Comparison of ENCODE assay signal across 18 cellular contexts in genomic region chr10:14153570-14154055, GRCh38.
DNase-seq lines count a peak whose midpoint lies in the region; ATAC-seq, FAIRE-seq and TF ChIP-seq lines count a peak whose summit lies in the region.
"Had no signal": no experiment of that assay in that cellular context is flagged by ENCODE, and none has a peak within 500 bp of the region (broad histone marks: within the 10 kb centered on the region; RNA-seq: fewer than 3 reads in every experiment).

No MANE protein-coding gene starts in this region.

- CTCF ChIA-PET in MCF 10A (lab: Yijun Ruan, JAX) = interaction anchor here (0.5 kb wide), 1 partner anchor 541 kb away, joined by 3 read pairs; no protein-coding TSS in a partner anchor

- POLR2A ChIA-PET in MCF 10A (lab: Yijun Ruan, JAX) = interaction anchor here (0.7 kb wide), 1 partner anchor 396 kb away, joined by 3 read pairs; no protein-coding TSS in a partner anchor

- no peaks in the 10 kb centered on the region for H3K4me1 ChIP-seq in iPS DF 6.9 (ENCODE audit: control insufficient read depth, insufficient read depth, low read length)
- H3K4me1 ChIP-seq: vagina had no signal

- BruUV-seq in MCF 10A (replicated peaks; lab: Mats Ljungman, UMichigan) = no TSS peak

- no peak overlapping the region for H3K4me3 ChIP-seq in iPS DF 6.9 (ENCODE audit: low read length)
- H3K4me3 ChIP-seq: ovary, vagina had no signal

- no peaks in the 10 kb centered on the region for H3K27me3 ChIP-seq in iPS DF 6.9 (ENCODE audit: control insufficient read depth, insufficient read depth, low read length)
- H3K27me3 ChIP-seq: ovary, vagina had no signal

- H3K4me1 Mint-ChIP-seq in MCF 10A (ENCODE audit: insufficient read depth, unreplicated experiment) = no peaks in the 10 kb centered on the region
- H3K4me1 Mint-ChIP-seq: mesothelial cell of epicardium had no signal

- no peak overlapping the region for H3K27ac Mint-ChIP-seq in MCF 10A (ENCODE audit: low read depth, unreplicated experiment)
- H3K27ac Mint-ChIP-seq: mesothelial cell of epicardium had no signal

- H3K9me3 Mint-ChIP-seq in MCF 10A (ENCODE audit: unreplicated experiment) = peaks cover 2% of the 10 kb centered on the region

- no peak for DNase-seq in Right ventricle myocardium superior
- DNase-seq in cardiac septum (ENCODE audit: low spot score) = no peak
- DNase-seq in brain pericyte (ENCODE audit: low read depth, low spot score) = peak; percentile 26
- DNase-seq in iPS DF 6.9 (ENCODE audit: low read depth, low spot score) = peak; percentile 7
- DNase-seq in urothelium cell line (ENCODE audit: low spot score) = peak; percentile 71
- DNase-seq in MCF 10A (ENCODE audit: unreplicated experiment) = no peak
- no peak for DNase-seq in A172 (ENCODE audit: low spot score)
- DNase-seq: ACHN; activated T-cell treated with anti-CD3 and anti-CD28 coated beads for 4 hours; effector CD8-positive, alpha-beta T cell; MM.1S; ovary; SHP77; stimulated activated CD4-positive, alpha-beta T cell treated with anti-CD3 and anti-CD28 coated beads, Interleukin-15, amount 100 ng/mL, for 24 hours had no signal

- FAIRE-seq in urothelium cell line (lab: Jason Lieb, UNC) = peak; percentile 87
- FAIRE-seq: D721Med had no signal

- H3K36me3 ChIP-seq in iPS DF 6.9 (ENCODE audit: control insufficient read depth, insufficient read depth, low read length) = no peaks in the 10 kb centered on the region
- H3K36me3 ChIP-seq: ovary, vagina had no signal

- H3K9me3 ChIP-seq in iPS DF 6.9 (ENCODE audit: control insufficient read depth, insufficient read depth, low read length) = no peaks in the 10 kb centered on the region
- H3K9me3 ChIP-seq: vagina had no signal

- H3K27ac ChIP-seq in iPS DF 6.9 (ENCODE audit: low read length) = no peak overlapping the region
- H3K27ac ChIP-seq: ovary, vagina had no signal

- TF ChIP-seq CTCF in MCF 10A (IDR thresholded peaks at IDR 0.05; ENCODE audit: unreplicated experiment) = no peak

- ATAC-seq in Right ventricle myocardium superior (ENCODE audit: poor library complexity) (peak; percentile 31), HG02938 (IDR thresholded peaks at IDR 0.05; ENCODE audit: unreplicated experiment) (no peak)

- no peaks in the 10 kb centered on the region for H3K36me3 Mint-ChIP-seq in MCF 10A (ENCODE audit: insufficient read depth, unreplicated experiment)
- H3K36me3 Mint-ChIP-seq: mesothelial cell of epicardium had no signal

- H3K27me3 Mint-ChIP-seq in MCF 10A (ENCODE audit: insufficient read depth, unreplicated experiment) = peaks cover 27% of the 10 kb centered on the region

- H3K4me3 Mint-ChIP-seq in MCF 10A (ENCODE audit: unreplicated experiment) = no peak overlapping the region
- H3K4me3 Mint-ChIP-seq: mesothelial cell of epicardium had no signal

- no CpG with 5 or more reads among the region's 17 CpGs for WGBS in iPS DF 6.9 (ENCODE audit: insufficient coverage, insufficient read length)

- intact Hi-C loops in Right ventricle myocardium superior (cut with DNase I) = no loop called here
- intact Hi-C loops in cardiac septum (cut with DNase I) = no loop called here
- intact Hi-C loops in MCF 10A (cut with micrococcal nuclease) = no loop called here

Comparison
In these comparisons a context has a peak if more than half of its experiments do, and no peak if none do; other contexts are left out.
1. DNase-seq: peak in brain pericyte (single experiment), iPS DF 6.9 (single experiment) and urothelium cell line (single experiment); none in Right ventricle myocardium superior (single experiment), cardiac septum (single experiment), MCF 10A (single experiment) and A172 (single experiment).